2 cellular contexts compared by ENCODE assay signal in the genomic region with DNA sequence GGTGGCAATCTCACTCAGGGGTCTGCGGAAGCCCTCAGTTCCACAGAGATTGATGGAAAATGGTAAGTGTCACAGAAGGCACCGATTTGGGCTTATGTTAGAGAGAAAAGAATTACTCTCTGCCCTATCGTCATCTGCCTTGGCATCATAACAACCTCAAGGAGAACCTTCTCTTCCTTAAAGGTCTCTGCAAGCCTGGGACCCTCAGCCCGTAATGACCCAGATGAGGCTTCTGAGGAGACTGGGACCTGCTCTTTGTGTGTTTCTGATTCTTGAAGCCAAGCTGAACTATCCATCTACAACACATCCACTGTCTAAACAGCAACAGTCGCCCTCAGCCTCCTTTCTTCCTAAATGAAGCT.
TF ChIP-seq lines count a peak whose summit lies in the region.

No MANE protein-coding gene starts in this region.

TF ChIP-seq in IMR-90, 13 proteins besides CTCF, POLR2A, EP300 and RAD21:
- TF ChIP-seq BHLHE40 (IDR thresholded peaks at IDR 0.05; ENCODE audit: low read depth, low read length) (no peak), MAZ (IDR thresholded peaks at IDR 0.05; ENCODE audit: borderline replicate concordance, low read depth, low read length) (no peak), MAFK (IDR thresholded peaks at IDR 0.05; ENCODE audit: low read depth, low read length) (no peak), RFX5 (IDR thresholded peaks at IDR 0.05; ENCODE audit: low read depth, low read length) (no peak), CEBPB (IDR thresholded peaks at IDR 0.05; ENCODE audit: low read depth, low read length) (no peak), NFE2L2 (IDR thresholded peaks at IDR 0.05; ENCODE audit: low read depth, low read length) (no peak), CHD1 (IDR thresholded peaks at IDR 0.05; ENCODE audit: low read depth, low read length) (no peak), RCOR1 (IDR thresholded peaks at IDR 0.05; ENCODE audit: insufficient replicate concordance, low read length) (no peak)
- TF ChIP-seq, protein P1, sequence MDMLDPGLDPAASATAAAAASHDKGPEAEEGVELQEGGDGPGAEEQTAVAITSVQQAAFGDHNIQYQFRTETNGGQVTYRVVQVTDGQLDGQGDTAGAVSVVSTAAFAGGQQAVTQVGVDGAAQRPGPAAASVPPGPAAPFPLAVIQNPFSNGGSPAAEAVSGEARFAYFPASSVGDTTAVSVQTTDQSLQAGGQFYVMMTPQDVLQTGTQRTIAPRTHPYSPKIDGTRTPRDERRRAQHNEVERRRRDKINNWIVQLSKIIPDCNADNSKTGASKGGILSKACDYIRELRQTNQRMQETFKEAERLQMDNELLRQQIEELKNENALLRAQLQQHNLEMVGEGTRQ (IDR thresholded peaks at IDR 0.05; ENCODE audit: low read depth, low read length) = no peak
- TF ChIP-seq, protein P2, sequence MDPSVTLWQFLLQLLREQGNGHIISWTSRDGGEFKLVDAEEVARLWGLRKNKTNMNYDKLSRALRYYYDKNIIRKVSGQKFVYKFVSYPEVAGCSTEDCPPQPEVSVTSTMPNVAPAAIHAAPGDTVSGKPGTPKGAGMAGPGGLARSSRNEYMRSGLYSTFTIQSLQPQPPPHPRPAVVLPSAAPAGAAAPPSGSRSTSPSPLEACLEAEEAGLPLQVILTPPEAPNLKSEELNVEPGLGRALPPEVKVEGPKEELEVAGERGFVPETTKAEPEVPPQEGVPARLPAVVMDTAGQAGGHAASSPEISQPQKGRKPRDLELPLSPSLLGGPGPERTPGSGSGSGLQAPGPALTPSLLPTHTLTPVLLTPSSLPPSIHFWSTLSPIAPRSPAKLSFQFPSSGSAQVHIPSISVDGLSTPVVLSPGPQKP (IDR thresholded peaks at IDR 0.05; ENCODE audit: borderline replicate concordance, low read depth, low read length) = no peak

TF ChIP-seq in neural cell, 6 proteins besides CTCF, POLR2A, EP300 and RAD21:
- TF ChIP-seq TAF1 (IDR thresholded peaks at IDR 0.05; ENCODE audit: low read depth) (no peak), EZH2 (IDR thresholded peaks at IDR 0.05; ENCODE audit: borderline replicate concordance, insufficient read depth, low read length, poor library complexity, severe bottlenecking) (no peak), MXI1 (conservative IDR thresholded peaks at IDR 0.05; ENCODE audit: poor library complexity, severe bottlenecking) (no peak), POLR2AphosphoS5 (IDR thresholded peaks at IDR 0.05) (no peak), SMC3 (conservative IDR thresholded peaks at IDR 0.05; ENCODE audit: poor library complexity) (no peak)
- TF ChIP-seq, protein P3, sequence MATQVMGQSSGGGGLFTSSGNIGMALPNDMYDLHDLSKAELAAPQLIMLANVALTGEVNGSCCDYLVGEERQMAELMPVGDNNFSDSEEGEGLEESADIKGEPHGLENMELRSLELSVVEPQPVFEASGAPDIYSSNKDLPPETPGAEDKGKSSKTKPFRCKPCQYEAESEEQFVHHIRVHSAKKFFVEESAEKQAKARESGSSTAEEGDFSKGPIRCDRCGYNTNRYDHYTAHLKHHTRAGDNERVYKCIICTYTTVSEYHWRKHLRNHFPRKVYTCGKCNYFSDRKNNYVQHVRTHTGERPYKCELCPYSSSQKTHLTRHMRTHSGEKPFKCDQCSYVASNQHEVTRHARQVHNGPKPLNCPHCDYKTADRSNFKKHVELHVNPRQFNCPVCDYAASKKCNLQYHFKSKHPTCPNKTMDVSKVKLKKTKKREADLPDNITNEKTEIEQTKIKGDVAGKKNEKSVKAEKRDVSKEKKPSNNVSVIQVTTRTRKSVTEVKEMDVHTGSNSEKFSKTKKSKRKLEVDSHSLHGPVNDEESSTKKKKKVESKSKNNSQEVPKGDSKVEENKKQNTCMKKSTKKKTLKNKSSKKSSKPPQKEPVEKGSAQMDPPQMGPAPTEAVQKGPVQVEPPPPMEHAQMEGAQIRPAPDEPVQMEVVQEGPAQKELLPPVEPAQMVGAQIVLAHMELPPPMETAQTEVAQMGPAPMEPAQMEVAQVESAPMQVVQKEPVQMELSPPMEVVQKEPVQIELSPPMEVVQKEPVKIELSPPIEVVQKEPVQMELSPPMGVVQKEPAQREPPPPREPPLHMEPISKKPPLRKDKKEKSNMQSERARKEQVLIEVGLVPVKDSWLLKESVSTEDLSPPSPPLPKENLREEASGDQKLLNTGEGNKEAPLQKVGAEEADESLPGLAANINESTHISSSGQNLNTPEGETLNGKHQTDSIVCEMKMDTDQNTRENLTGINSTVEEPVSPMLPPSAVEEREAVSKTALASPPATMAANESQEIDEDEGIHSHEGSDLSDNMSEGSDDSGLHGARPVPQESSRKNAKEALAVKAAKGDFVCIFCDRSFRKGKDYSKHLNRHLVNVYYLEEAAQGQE (IDR thresholded peaks at IDR 0.05; ENCODE audit: borderline replicate concordance) = no peak
